Comparison of ENCODE assay signal across 1 cellular context in the genomic region with DNA sequence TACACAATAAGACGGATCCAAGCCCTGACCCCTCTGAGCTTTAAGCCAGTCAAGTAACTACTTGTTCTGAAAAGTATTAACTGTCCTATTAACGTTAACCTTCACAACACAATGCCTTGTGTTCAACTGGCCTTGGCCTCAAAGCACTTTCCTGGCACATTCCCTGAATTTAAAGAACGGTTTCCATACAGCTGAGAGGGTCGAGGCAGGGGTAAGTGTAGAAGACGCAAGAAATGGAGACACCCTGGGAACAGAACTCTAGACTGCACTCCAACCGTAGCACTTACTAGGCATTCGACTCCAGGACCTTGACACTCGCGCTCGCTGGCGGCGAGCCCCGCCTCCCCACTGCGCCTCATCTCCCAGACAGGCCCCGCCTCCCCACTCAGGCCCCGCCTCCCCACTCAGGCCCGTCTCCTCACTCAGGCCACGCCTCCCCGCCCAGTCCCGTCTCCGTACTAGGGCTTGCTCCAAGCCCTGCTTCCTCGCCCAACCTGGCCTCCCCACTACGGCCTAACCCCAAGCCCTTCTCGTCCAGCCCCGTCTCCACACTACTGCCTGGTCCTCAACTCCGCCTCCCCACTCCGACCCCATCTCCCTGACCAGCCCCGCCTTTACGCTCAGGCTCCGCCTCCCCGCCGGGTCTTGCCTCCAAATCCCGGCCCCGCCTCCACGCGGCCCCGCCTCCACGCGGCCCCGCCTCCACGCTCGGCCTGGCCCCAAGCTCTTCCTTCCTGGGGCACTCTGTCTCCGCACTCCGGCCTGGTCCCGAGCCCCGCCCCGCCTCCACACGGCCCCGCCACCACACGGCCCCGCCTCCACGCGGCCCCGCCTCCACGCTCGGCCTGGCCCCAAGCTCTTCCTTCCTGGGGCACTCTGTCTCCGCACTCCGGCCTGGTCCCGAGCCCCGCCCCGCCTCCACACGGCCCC.
TF ChIP-seq lines count a peak whose summit lies in the region.

No MANE protein-coding gene starts in this region.

TF ChIP-seq in HepG2, 621 proteins besides CTCF, POLR2A, EP300 and RAD21 (continued from another document and continues in another):
- TF ChIP-seq ZBTB39 (CRISPR knock-in tag; IDR thresholded peaks at IDR 0.05) = no peak
- no peak for TF ChIP-seq JARID2 (CRISPR knock-in tag; IDR thresholded peaks at IDR 0.05; ENCODE audit: insufficient replicate concordance)
- TF ChIP-seq, protein P1, sequence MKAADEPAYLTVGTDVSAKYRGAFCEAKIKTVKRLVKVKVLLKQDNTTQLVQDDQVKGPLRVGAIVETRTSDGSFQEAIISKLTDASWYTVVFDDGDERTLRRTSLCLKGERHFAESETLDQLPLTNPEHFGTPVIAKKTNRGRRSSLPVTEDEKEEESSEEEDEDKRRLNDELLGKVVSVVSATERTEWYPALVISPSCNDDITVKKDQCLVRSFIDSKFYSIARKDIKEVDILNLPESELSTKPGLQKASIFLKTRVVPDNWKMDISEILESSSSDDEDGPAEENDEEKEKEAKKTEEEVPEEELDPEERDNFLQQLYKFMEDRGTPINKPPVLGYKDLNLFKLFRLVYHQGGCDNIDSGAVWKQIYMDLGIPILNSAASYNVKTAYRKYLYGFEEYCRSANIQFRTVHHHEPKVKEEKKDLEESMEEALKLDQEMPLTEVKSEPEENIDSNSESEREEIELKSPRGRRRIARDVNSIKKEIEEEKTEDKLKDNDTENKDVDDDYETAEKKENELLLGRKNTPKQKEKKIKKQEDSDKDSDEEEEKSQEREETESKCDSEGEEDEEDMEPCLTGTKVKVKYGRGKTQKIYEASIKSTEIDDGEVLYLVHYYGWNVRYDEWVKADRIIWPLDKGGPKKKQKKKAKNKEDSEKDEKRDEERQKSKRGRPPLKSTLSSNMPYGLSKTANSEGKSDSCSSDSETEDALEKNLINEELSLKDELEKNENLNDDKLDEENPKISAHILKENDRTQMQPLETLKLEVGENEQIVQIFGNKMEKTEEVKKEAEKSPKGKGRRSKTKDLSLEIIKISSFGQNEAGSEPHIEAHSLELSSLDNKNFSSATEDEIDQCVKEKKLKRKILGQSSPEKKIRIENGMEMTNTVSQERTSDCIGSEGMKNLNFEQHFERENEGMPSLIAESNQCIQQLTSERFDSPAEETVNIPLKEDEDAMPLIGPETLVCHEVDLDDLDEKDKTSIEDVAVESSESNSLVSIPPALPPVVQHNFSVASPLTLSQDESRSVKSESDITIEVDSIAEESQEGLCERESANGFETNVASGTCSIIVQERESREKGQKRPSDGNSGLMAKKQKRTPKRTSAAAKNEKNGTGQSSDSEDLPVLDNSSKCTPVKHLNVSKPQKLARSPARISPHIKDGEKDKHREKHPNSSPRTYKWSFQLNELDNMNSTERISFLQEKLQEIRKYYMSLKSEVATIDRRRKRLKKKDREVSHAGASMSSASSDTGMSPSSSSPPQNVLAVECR (CRISPR knock-in tag; IDR thresholded peaks at IDR 0.05; ENCODE audit: borderline replicate concordance) = peak; percentile 28; the same call in 1 of the 2 replicates
- TF ChIP-seq FIP1L1 (IDR thresholded peaks at IDR 0.05; ENCODE audit: borderline replicate concordance, insufficient read depth, low read depth, low read length) = no peak
- TF ChIP-seq, protein P2, sequence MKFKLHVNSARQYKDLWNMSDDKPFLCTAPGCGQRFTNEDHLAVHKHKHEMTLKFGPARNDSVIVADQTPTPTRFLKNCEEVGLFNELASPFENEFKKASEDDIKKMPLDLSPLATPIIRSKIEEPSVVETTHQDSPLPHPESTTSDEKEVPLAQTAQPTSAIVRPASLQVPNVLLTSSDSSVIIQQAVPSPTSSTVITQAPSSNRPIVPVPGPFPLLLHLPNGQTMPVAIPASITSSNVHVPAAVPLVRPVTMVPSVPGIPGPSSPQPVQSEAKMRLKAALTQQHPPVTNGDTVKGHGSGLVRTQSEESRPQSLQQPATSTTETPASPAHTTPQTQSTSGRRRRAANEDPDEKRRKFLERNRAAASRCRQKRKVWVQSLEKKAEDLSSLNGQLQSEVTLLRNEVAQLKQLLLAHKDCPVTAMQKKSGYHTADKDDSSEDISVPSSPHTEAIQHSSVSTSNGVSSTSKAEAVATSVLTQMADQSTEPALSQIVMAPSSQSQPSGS (CRISPR knock-in tag; IDR thresholded peaks at IDR 0.05) = 0 out of 2 replicates have a peak, but pooled peaks have one; percentile 44
- TF ChIP-seq ZNF646 (CRISPR knock-in tag; IDR thresholded peaks at IDR 0.05) = no peak
- peak; percentile 60; the same call in 1 of the 2 replicates for TF ChIP-seq ERF (CRISPR knock-in tag; IDR thresholded peaks at IDR 0.05)
- TF ChIP-seq, protein P3, sequence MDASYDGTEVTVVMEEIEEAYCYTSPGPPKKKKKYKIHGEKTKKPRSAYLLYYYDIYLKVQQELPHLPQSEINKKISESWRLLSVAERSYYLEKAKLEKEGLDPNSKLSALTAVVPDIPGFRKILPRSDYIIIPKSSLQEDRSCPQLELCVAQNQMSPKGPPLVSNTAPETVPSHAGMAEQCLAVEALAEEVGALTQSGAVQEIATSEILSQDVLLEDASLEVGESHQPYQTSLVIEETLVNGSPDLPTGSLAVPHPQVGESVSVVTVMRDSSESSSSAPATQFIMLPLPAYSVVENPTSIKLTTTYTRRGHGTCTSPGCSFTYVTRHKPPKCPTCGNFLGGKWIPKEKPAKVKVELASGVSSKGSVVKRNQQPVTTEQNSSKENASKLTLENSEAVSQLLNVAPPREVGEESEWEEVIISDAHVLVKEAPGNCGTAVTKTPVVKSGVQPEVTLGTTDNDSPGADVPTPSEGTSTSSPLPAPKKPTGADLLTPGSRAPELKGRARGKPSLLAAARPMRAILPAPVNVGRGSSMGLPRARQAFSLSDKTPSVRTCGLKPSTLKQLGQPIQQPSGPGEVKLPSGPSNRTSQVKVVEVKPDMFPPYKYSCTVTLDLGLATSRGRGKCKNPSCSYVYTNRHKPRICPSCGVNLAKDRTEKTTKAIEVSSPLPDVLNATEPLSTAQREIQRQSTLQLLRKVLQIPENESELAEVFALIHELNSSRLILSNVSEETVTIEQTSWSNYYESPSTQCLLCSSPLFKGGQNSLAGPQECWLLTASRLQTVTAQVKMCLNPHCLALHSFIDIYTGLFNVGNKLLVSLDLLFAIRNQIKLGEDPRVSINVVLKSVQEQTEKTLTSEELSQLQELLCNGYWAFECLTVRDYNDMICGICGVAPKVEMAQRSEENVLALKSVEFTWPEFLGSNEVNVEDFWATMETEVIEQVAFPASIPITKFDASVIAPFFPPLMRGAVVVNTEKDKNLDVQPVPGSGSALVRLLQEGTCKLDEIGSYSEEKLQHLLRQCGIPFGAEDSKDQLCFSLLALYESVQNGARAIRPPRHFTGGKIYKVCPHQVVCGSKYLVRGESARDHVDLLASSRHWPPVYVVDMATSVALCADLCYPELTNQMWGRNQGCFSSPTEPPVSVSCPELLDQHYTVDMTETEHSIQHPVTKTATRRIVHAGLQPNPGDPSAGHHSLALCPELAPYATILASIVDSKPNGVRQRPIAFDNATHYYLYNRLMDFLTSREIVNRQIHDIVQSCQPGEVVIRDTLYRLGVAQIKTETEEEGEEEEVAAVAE (CRISPR knock-in tag; IDR thresholded peaks at IDR 0.05; ENCODE audit: borderline replicate concordance) = 0 out of 2 replicates have a peak, but pooled peaks have one; percentile 17
- no peak for TF ChIP-seq RAD51 (IDR thresholded peaks at IDR 0.05; ENCODE audit: borderline replicate concordance)
- 0 out of 2 replicates have a peak, but pooled peaks have one; percentile 38 for TF ChIP-seq AKAP8 (CRISPR knock-in tag; IDR thresholded peaks at IDR 0.05)
- TF ChIP-seq, protein P4, sequence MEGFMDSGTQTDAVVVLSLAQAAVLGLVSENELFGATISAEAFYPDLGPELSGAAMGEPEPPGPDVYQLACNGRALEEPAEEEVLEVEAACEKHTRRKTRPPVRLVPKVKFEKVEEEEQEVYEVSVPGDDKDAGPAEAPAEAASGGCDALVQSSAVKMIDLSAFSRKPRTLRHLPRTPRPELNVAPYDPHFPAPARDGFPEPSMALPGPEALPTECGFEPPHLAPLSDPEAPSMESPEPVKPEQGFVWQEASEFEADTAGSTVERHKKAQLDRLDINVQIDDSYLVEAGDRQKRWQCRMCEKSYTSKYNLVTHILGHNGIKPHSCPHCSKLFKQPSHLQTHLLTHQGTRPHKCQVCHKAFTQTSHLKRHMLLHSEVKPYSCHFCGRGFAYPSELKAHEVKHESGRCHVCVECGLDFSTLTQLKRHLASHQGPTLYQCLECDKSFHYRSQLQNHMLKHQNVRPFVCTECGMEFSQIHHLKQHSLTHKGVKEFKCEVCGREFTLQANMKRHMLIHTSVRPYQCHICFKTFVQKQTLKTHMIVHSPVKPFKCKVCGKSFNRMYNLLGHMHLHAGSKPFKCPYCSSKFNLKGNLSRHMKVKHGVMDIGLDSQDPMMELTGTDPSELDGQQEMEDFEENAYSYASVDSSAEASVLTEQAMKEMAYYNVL (CRISPR knock-in tag; IDR thresholded peaks at IDR 0.05; ENCODE audit: borderline replicate concordance) = no peak
- TF ChIP-seq FOXM1 (CRISPR knock-in tag; IDR thresholded peaks at IDR 0.05) = no peak
- peak; percentile 50; the same call in 1 of the 2 replicates for TF ChIP-seq KAT8 (CRISPR knock-in tag; IDR thresholded peaks at IDR 0.05)
- no peak for TF ChIP-seq CBX2 (IDR thresholded peaks at IDR 0.05; ENCODE audit: low read depth, low read length)
- no peak for TF ChIP-seq CBX2 (CRISPR knock-in tag; IDR thresholded peaks at IDR 0.05; ENCODE audit: low read depth)
- 0 out of 2 replicates have a peak, but pooled peaks have one; percentile 42 for TF ChIP-seq ZNF251 (CRISPR knock-in tag; IDR thresholded peaks at IDR 0.05)
- no peak; the same call in 1 of the 2 replicates for TF ChIP-seq ZKSCAN8 (CRISPR knock-in tag; IDR thresholded peaks at IDR 0.05; ENCODE audit: borderline replicate concordance)
- TF ChIP-seq PAXIP1 (CRISPR knock-in tag; conservative IDR thresholded peaks at IDR 0.05) = 0 out of 2 replicates have a peak, but pooled peaks have one; percentile 38
